In genomic region chr15:57034613-57035012, GRCh38 we compare ENCODE assay signal across 25 cellular contexts.
"Had no signal": no experiment of that assay in that cellular context is flagged by ENCODE, and none has a peak within 500 bp of the region (broad histone marks: within the 10 kb centered on the region; RNA-seq: fewer than 3 reads in every experiment).

No MANE protein-coding gene starts in this region.

- H3K27ac ChIP-seq: ovary, parathyroid adenoma, psoas muscle, stomach, suprapubic skin, testis, tibial artery, transverse colon, upper lobe of right lung, uterus had no signal

- ATAC-seq: naive thymus-derived CD8-positive, alpha-beta T cell; natural killer cell treated with Interleukin-12 subunit alpha and Interleukin-12 subunit beta and Interleukin-15 and Interleukin-18, amount 100 ng/mL, for 72 hours; psoas muscle; right cardiac atrium; sciatic nerve; stimulated activated effector memory CD8-positive, alpha-beta T cell treated with anti-CD3 and anti-CD28 coated beads, Interleukin-12 subunit alpha, Interleukin-12 subunit beta, amount 100 ng/mL, for 72 hours; stimulated activated naive B cell treated with anti-CD40 and anti-IgM and Interleukin-4, amounts not matched to agents 10 μg/mL and 1 μg/mL and 100 μg/mL, for 72 hours; upper lobe of right lung had no signal

- DNase-seq: naive B cell; naive thymus-derived CD8-positive, alpha-beta T cell; nephron progenitor cell; occipital lobe; ovary; psoas muscle; right cardiac atrium; small intestine; stimulated activated CD4-positive, alpha-beta T cell treated with anti-CD3 and anti-CD28 coated beads, Interleukin-15, amount 100 ng/mL, for 24 hours; stimulated activated CD4-positive, alpha-beta T cell treated with anti-CD3 and anti-CD28 coated beads, Interleukin-2, amount 100 ng/mL, for 24 hours; stimulated activated CD4-positive, alpha-beta T cell treated with anti-CD3 and anti-CD28 coated beads, Interleukin-2, amount 100 ng/mL, for 48 hours; stimulated activated CD4-positive, alpha-beta T cell treated with anti-CD3 and anti-CD28 coated beads, Interleukin-4, amount 100 ng/mL, for 24 hours; stimulated activated naive B cell treated with anti-CD40 and anti-IgM and Interleukin-4, amounts not matched to agents 10 μg/mL and 1 μg/mL and 100 μg/mL, for 72 hours; stimulated activated naive CD4-positive, alpha-beta T cell treated with Interleukin-2 at 50 U/mL for 16 hours; stomach; testis; tibial artery; transverse colon; upper lobe of right lung; uterus had no signal

- H3K9me3 ChIP-seq: ovary, psoas muscle, stomach, suprapubic skin, testis, tibial artery, transverse colon, upper lobe of right lung, uterus had no signal

- H3K4me1 ChIP-seq: testis, uterus had no signal

- H3K4me3 ChIP-seq: ovary, psoas muscle, stomach, suprapubic skin, testis, tibial artery, transverse colon, upper lobe of right lung, uterus had no signal

- H3K36me3 ChIP-seq: ovary, stomach, suprapubic skin, tibial artery, transverse colon, upper lobe of right lung, uterus had no signal

- H3K27me3 ChIP-seq: ovary, stomach, suprapubic skin, testis, tibial artery, transverse colon, upper lobe of right lung, uterus had no signal
